In genomic region chr7:18520450-18521235, GRCh38 we compare ENCODE assay signal across 9 cellular contexts. TPM values are rescaled to one million over a fixed set of nuclear protein-coding genes. Genes with fewer than 3 reads are reported as not detected.
DNase-seq lines count a peak whose midpoint lies in the region; ATAC-seq and TF ChIP-seq lines count a peak whose summit lies in the region.
"Had no signal": no experiment of that assay in that cellular context is flagged by ENCODE, and none has a peak within 500 bp of the region (broad histone marks: within the 10 kb centered on the region; RNA-seq: fewer than 3 reads in every experiment).

No MANE protein-coding gene starts in this region.

- DNase-seq in heart left ventricle = no peak
- no peak for DNase-seq in Right ventricle myocardium inferior (ENCODE audit: missing footprints)
- DNase-seq in astrocyte of the hippocampus (ENCODE audit: low read depth, low spot score) = peak; percentile 71
- no peak for DNase-seq in transverse colon
- no peak for DNase-seq in NCI-H1694 (lab: John Stamatoyannopoulos, UW)
- no peak for DNase-seq in activated CD4-positive, alpha-beta T cell treated with anti-CD3 and anti-CD28 coated beads, Interleukin-2, amount 10 ng/mL, durations not matched to agents 24 days and 14 days
- no peak for DNase-seq in cerebellum (ENCODE audit: low spot score)
- DNase-seq: DND-41 had no signal

- in situ Hi-C loops in transverse colon (cut with MboI; ENCODE audit: low pct_ligation_motif_present in 1 of 4, low pct_unique_long_range_greater_than_20kb in 1 of 4, low sequenced_read_pairs in 3 of 4) = no loop called here

- H3K4me1 Mint-ChIP-seq in activated CD4-positive, alpha-beta T cell treated with anti-CD3 and anti-CD28 coated beads, Interleukin-2, amount 10 ng/mL, durations not matched to agents 24 days and 14 days = no peaks in the 10 kb centered on the region

- intact Hi-C loops in heart left ventricle (cut with DNase I) = no loop called here
- intact Hi-C loops in Right ventricle myocardium inferior (cut with DNase I) = loop anchor here (1.0 kb wide), 1 partner anchor 24 kb away; no protein-coding TSS in a partner anchor
- intact Hi-C loops in transverse colon (cut with DNase I; ENCODE audit: low total_unique reads) = no loop called here
- intact Hi-C loops in activated CD4-positive, alpha-beta T cell treated with anti-CD3 and anti-CD28 coated beads, Interleukin-2, amount 10 ng/mL, durations not matched to agents 24 days and 14 days (cut with micrococcal nuclease) = no loop called here

- 39 to 51% (median 44%) methylated on average over 5 of the region's 5 CpGs for WGBS in heart left ventricle, 4 donors
- 54 to 68% methylated on average over 3 to 5 of the region's 5 CpGs for WGBS in transverse colon (ENCODE audit: low coverage in 1 of 2), 2 donors

- H3K9me3 ChIP-seq in heart left ventricle = no peaks in the 10 kb centered on the region
- H3K9me3 ChIP-seq in transverse colon = no peaks in the 10 kb centered on the region

- H3K4me3 ChIP-seq in heart left ventricle (peak overlapping the region in 3 of 12 donors; percentile 3 to 6 (median 3)), transverse colon (no peak overlapping the region)

- no peaks in the 10 kb centered on the region for H3K27me3 ChIP-seq in heart left ventricle
- no peaks in the 10 kb centered on the region for H3K27me3 ChIP-seq in transverse colon

- no peaks in the 10 kb centered on the region for H3K36me3 Mint-ChIP-seq in activated CD4-positive, alpha-beta T cell treated with anti-CD3 and anti-CD28 coated beads, Interleukin-2, amount 10 ng/mL, durations not matched to agents 24 days and 14 days (ENCODE audit: low read depth)

- H3K36me3 ChIP-seq in heart left ventricle (no peaks in the 10 kb centered on the region), transverse colon (no peaks in the 10 kb centered on the region)

- no peak for TF ChIP-seq CTCF in heart left ventricle (IDR thresholded peaks at IDR 0.05)
- no peak for TF ChIP-seq CTCF in transverse colon (IDR thresholded peaks at IDR 0.05)

- no peaks in the 10 kb centered on the region for H3K27me3 Mint-ChIP-seq in activated CD4-positive, alpha-beta T cell treated with anti-CD3 and anti-CD28 coated beads, Interleukin-2, amount 10 ng/mL, durations not matched to agents 24 days and 14 days

- H3K4me3 Mint-ChIP-seq in activated CD4-positive, alpha-beta T cell treated with anti-CD3 and anti-CD28 coated beads, Interleukin-2, amount 10 ng/mL, durations not matched to agents 24 days and 14 days = no peak overlapping the region

- no peaks in the 10 kb centered on the region for H3K9me3 Mint-ChIP-seq in activated CD4-positive, alpha-beta T cell treated with anti-CD3 and anti-CD28 coated beads, Interleukin-2, amount 10 ng/mL, durations not matched to agents 24 days and 14 days

- H3K4me1 ChIP-seq in heart left ventricle = peaks cover 0 to 28% (median 6%) of the 10 kb centered on the region in 12 donors
- H3K4me1 ChIP-seq in transverse colon = no peaks in the 10 kb centered on the region

- peak overlapping the region in 10 of 12 donors; percentile 4 to 67 (median 30) for H3K27ac ChIP-seq in heart left ventricle
- H3K27ac ChIP-seq in transverse colon = peak overlapping the region in 3 of 4 donors; percentile 28 to 57 (median 40)

- TF ChIP-seq POLR2A in heart left ventricle (IDR thresholded peaks at IDR 0.05) (no peak), transverse colon (IDR thresholded peaks at IDR 0.05) (no peak)

- ATAC-seq in heart left ventricle (peak; percentile 34 to 81 (median 68)), Right ventricle myocardium inferior (no peak), HG03139 (IDR thresholded peaks at IDR 0.05; ENCODE audit: unreplicated experiment) (peak; percentile 51)

- TF ChIP-seq EP300 in transverse colon (IDR thresholded peaks at IDR 0.05; ENCODE audit: low read depth) = no peak

- H3K27ac Mint-ChIP-seq in activated CD4-positive, alpha-beta T cell treated with anti-CD3 and anti-CD28 coated beads, Interleukin-2, amount 10 ng/mL, durations not matched to agents 24 days and 14 days = no peak overlapping the region

RNA-seq across cellular contexts. Expression of gene HDAC9, which starts 25.1 kb away (rescaled TPM):
- total RNA-seq in heart left ventricle (10 to 100 TPM; 20.0 to 62.9 (median 40.3) TPM), Right ventricle myocardium inferior (25.3 TPM), transverse colon (10 to 100 TPM in 3 of 4 donors, 1 to 10 TPM in 1; 6.0 to 47.5 (median 33.7) TPM), cerebellum (62.0 TPM)
- polyA plus RNA-seq in heart left ventricle = 1 to 10 TPM; 4.8 to 6.6 TPM
- 2.9 and 3.0 TPM in 2 replicates for total RNA-seq in activated CD4-positive, alpha-beta T cell treated with anti-CD3 and anti-CD28 coated beads, Interleukin-2, amount 10 ng/mL, durations not matched to agents 24 days and 14 days
